In the genomic region with DNA sequence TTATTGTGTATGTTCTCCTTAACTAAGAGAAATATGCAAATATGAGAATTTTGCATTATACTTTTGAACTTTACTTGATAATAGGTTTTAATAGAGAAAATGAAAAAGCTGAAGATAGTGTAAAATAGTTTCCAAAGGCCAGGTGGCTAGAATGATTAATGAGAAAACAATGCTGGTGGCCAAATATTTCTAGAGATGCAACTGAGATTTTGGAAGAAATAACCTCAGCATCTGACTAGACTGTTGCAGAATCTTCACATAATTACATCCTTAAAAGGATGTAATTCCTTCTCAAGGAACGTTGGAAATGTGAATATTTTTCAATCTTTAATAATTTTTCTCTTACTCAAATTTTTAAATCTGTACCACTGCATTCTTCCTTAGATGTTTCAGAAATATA, we compare ENCODE assay signal across 36 cellular contexts.
"Had no signal": no experiment of that assay in that cellular context is flagged by ENCODE, and none has a peak within 500 bp of the region (broad histone marks: within the 10 kb centered on the region; RNA-seq: fewer than 3 reads in every experiment).

No MANE protein-coding gene starts in this region.

- H3K4me3 ChIP-seq: MG63 had no signal

- DNase-seq: Kasumi-1, MG63, MM.1S, MV-4-11, NCI-H1048, NCI-H1092, NCI-H1092 treated with DMSO at 0.1 percent for 48 hours, NCI-H1105, NCI-H1105 treated with DMSO at 0.1 percent for 48 hours, NCI-H1417, NCI-H1417 treated with DMSO at 0.1 percent for 48 hours, NCI-H1436, NCI-H1436 treated with DMSO at 0.1 percent for 48 hours, NCI-H146, NCI-H1694, NCI-H1694 treated with DMSO at 0.1 percent for 48 hours, NCI-H187, NCI-H187 treated with DMSO at 0.1 percent for 48 hours, NCI-H1930, NCI-H2029, NCI-H2029 treated with DMSO at 0.1 percent for 48 hours, NCI-H2081, NCI-H2081 treated with DMSO at 0.1 percent for 48 hours, NCI-H2107, NCI-H2171, NCI-H2171 treated with DMSO at 0.1 percent for 48 hours, NCI-H2227 treated with DMSO at 0.1 percent for 48 hours, NCI-H226, NCI-H345, NCI-H446, NCI-H446 treated with DMSO at 0.1 percent for 48 hours, NCI-H510A, NCI-H510A treated with DMSO at 0.1 percent for 48 hours, NCI-H524, NCI-H524 treated with DMSO at 0.1 percent for 48 hours, NCI-H526 had no signal

- H3K9me3 ChIP-seq: MG63 had no signal

- H3K36me3 ChIP-seq: MG63 had no signal
